ENCODE assay signal across 15 cellular contexts in the genomic region with DNA sequence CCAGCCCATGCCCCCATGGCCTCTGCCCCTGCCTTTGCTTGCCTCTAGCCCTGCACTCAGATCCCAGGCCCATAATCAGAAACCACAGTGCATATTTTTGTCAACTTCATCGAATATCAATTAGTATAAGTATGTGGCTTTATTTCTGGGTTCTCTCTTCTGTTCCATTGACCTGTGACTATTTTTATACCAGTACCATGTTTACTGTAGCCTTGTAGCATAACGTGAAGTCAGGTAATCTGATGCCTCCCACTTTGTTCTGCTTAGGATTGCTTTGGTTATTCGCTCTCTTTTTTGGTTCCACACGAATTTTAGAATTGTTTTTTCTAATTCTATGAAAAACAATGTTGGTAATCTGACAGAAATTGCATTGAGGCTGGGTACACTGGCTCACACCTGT. TPM values are rescaled to one million over a fixed set of nuclear protein-coding genes. Genes with fewer than 3 reads are reported as not detected.
DNase-seq lines count a peak whose midpoint lies in the region; ATAC-seq and TF ChIP-seq lines count a peak whose summit lies in the region.
"Had no signal": no experiment of that assay in that cellular context is flagged by ENCODE, and none has a peak within 500 bp of the region (broad histone marks: within the 10 kb centered on the region; RNA-seq: fewer than 3 reads in every experiment).

No MANE protein-coding gene starts in this region.

- no peak for TF ChIP-seq CTCF in RWPE2 (IDR thresholded peaks at IDR 0.05; ENCODE audit: poor library complexity, severe bottlenecking)
- no peak for TF ChIP-seq CTCF in left lung (IDR thresholded peaks at IDR 0.05)

- no peak overlapping the region for H3K27ac Mint-ChIP-seq in activated naive CD8-positive, alpha-beta T cell treated with anti-CD3 and anti-CD28 coated beads, Interleukin-2, amount 10 ng/mL, durations not matched to agents 7 days and 5 days
- no peak overlapping the region for H3K27ac Mint-ChIP-seq in activated naive CD8-positive, alpha-beta T cell treated with anti-CD3 and anti-CD28 coated beads for 36 hours
- H3K27ac Mint-ChIP-seq in naive thymus-derived CD4-positive, alpha-beta T cell, result peak overlapping the region in 7 of 9 donors; percentile 60 to 89 (median 82)

- POLR2A ChIA-PET in activated naive CD8-positive, alpha-beta T cell treated with anti-CD3 and anti-CD28 coated beads, Interleukin-2, amount 10 ng/mL, durations not matched to agents 7 days and 5 days (lab: Charles Lee), result no interaction called here
- POLR2A ChIA-PET in naive thymus-derived CD4-positive, alpha-beta T cell (lab: Charles Lee), result no interaction called here

- no peaks in the 10 kb centered on the region for H3K27me3 Mint-ChIP-seq in activated naive CD8-positive, alpha-beta T cell treated with anti-CD3 and anti-CD28 coated beads, Interleukin-2, amount 10 ng/mL, durations not matched to agents 7 days and 5 days
- H3K27me3 Mint-ChIP-seq in activated naive CD8-positive, alpha-beta T cell treated with anti-CD3 and anti-CD28 coated beads for 36 hours, result no peaks in the 10 kb centered on the region
- no peaks in the 10 kb centered on the region for H3K27me3 Mint-ChIP-seq in naive thymus-derived CD4-positive, alpha-beta T cell
- H3K27me3 Mint-ChIP-seq: CD4-positive, alpha-beta memory T cell had no signal

- H3K9me3 ChIP-seq in RWPE2 (ENCODE audit: severe bottlenecking), result no peaks in the 10 kb centered on the region
- no peaks in the 10 kb centered on the region for H3K9me3 ChIP-seq in naive thymus-derived CD4-positive, alpha-beta T cell (ENCODE audit: control insufficient read depth in 2 of 3, low read length in 3 of 3)
- H3K9me3 ChIP-seq in skeletal muscle tissue (ENCODE audit: control insufficient read depth in 3 of 3, low read length in 3 of 3), result no peaks in the 10 kb centered on the region
- H3K9me3 ChIP-seq in left lung, result peaks cover 0 to under 1% of the 10 kb centered on the region in 2 donors

- H3K4me1 ChIP-seq in RWPE2 (ENCODE audit: insufficient read depth, poor library complexity, severe bottlenecking) (peaks cover 25% of the 10 kb centered on the region), skeletal muscle tissue (ENCODE audit: control insufficient read depth in 3 of 3, insufficient read depth in 3 of 3, low read length in 3 of 3) (peaks cover 5 to 15% (median 14%) of the 10 kb centered on the region in 3 donors), left lung (peaks cover 0 to 5% of the 10 kb centered on the region in 2 donors)
- H3K4me1 ChIP-seq in naive thymus-derived CD4-positive, alpha-beta T cell (ENCODE audit: control insufficient read depth in 2 of 2, insufficient read depth in 2 of 2, low read length in 2 of 2), result peaks cover 0 to 25% of the 10 kb centered on the region in 2 donors

- peak overlapping the region; percentile 64 for H3K27ac ChIP-seq in RWPE2 (ENCODE audit: poor library complexity, severe bottlenecking)
- no peak overlapping the region for H3K27ac ChIP-seq in naive thymus-derived CD4-positive, alpha-beta T cell (ENCODE audit: low read depth, low read length)
- peak overlapping the region; percentile 63 for H3K27ac ChIP-seq in skeletal muscle tissue (ENCODE audit: low read depth, low read length)
- no peak overlapping the region for H3K27ac ChIP-seq in left lung
- H3K27ac ChIP-seq: BLaER1 treated with 17β-estradiol and CSF1 and Interleukin-3, amounts not matched to agents 10 nM and 100 nM; GM23248; HL-60 had no signal

- H3K9me3 Mint-ChIP-seq in activated naive CD8-positive, alpha-beta T cell treated with anti-CD3 and anti-CD28 coated beads, Interleukin-2, amount 10 ng/mL, durations not matched to agents 7 days and 5 days, result peaks cover 2% of the 10 kb centered on the region
- H3K9me3 Mint-ChIP-seq in activated naive CD8-positive, alpha-beta T cell treated with anti-CD3 and anti-CD28 coated beads for 36 hours, result peaks cover 14% of the 10 kb centered on the region
- peaks cover 0 to 19% (median 1%) of the 10 kb centered on the region in 11 donors for H3K9me3 Mint-ChIP-seq in naive thymus-derived CD4-positive, alpha-beta T cell

- H3K36me3 Mint-ChIP-seq in activated naive CD8-positive, alpha-beta T cell treated with anti-CD3 and anti-CD28 coated beads, Interleukin-2, amount 10 ng/mL, durations not matched to agents 7 days and 5 days, result peaks cover 31% of the 10 kb centered on the region
- peaks cover 34% of the 10 kb centered on the region for H3K36me3 Mint-ChIP-seq in activated naive CD8-positive, alpha-beta T cell treated with anti-CD3 and anti-CD28 coated beads for 36 hours
- peaks cover 0 to 23% (median 13%) of the 10 kb centered on the region in 5 donors for H3K36me3 Mint-ChIP-seq in naive thymus-derived CD4-positive, alpha-beta T cell

- H3K4me3 ChIP-seq in RWPE2 (ENCODE audit: severe bottlenecking) (no peak overlapping the region), skeletal muscle tissue (ENCODE audit: low read length in 3 of 3) (peak overlapping the region in 1 of 3 donors; percentile 35), left lung (no peak overlapping the region)
- no peak overlapping the region for H3K4me3 ChIP-seq in naive thymus-derived CD4-positive, alpha-beta T cell (ENCODE audit: low read length)
- H3K4me3 ChIP-seq: BLaER1 treated with 17β-estradiol and CSF1 and Interleukin-3, amounts not matched to agents 10 nM and 100 nM; GM23248 had no signal

- ATAC-seq in activated naive CD8-positive, alpha-beta T cell treated with anti-CD3 and anti-CD28 coated beads, Interleukin-2, amount 10 ng/mL, durations not matched to agents 7 days and 5 days (ENCODE audit: low read depth), result no peak
- ATAC-seq in RWPE2 (ENCODE audit: low read depth) (no peak), GM21526 (IDR thresholded peaks at IDR 0.05; ENCODE audit: low FRiP score, unreplicated experiment) (no peak), left lung (no peak)
- ATAC-seq in naive thymus-derived CD4-positive, alpha-beta T cell, result no peak

- peak overlapping the region; percentile 35 for H3K4me3 Mint-ChIP-seq in activated naive CD8-positive, alpha-beta T cell treated with anti-CD3 and anti-CD28 coated beads, Interleukin-2, amount 10 ng/mL, durations not matched to agents 7 days and 5 days
- H3K4me3 Mint-ChIP-seq in activated naive CD8-positive, alpha-beta T cell treated with anti-CD3 and anti-CD28 coated beads for 36 hours, result no peak overlapping the region
- H3K4me3 Mint-ChIP-seq in naive thymus-derived CD4-positive, alpha-beta T cell, result peak overlapping the region in 1 of 10 donors; percentile 17

- CTCF ChIA-PET in naive thymus-derived CD4-positive, alpha-beta T cell (lab: Charles Lee), result no interaction called here

- DNase-seq in activated naive CD8-positive, alpha-beta T cell treated with anti-CD3 and anti-CD28 coated beads, Interleukin-2, amount 10 ng/mL, durations not matched to agents 7 days and 5 days, result no peak
- DNase-seq in activated naive CD8-positive, alpha-beta T cell treated with anti-CD3 and anti-CD28 coated beads for 36 hours, result no peak
- DNase-seq in RWPE2 (ENCODE audit: low spot score) (no peak), left lung (no peak)
- no peak for DNase-seq in naive thymus-derived CD4-positive, alpha-beta T cell
- DNase-seq in stimulated activated CD4-positive, alpha-beta T cell treated with anti-CD3 and anti-CD28 coated beads, Interleukin-4, amount 100 ng/mL, for 4 hours, result no peak
- DNase-seq: ACHN; CD4-positive, alpha-beta memory T cell; COR-L47; GM23248; H7 had no signal

- peaks cover 17% of the 10 kb centered on the region for H3K4me1 Mint-ChIP-seq in activated naive CD8-positive, alpha-beta T cell treated with anti-CD3 and anti-CD28 coated beads, Interleukin-2, amount 10 ng/mL, durations not matched to agents 7 days and 5 days
- H3K4me1 Mint-ChIP-seq in activated naive CD8-positive, alpha-beta T cell treated with anti-CD3 and anti-CD28 coated beads for 36 hours, result peaks cover 35% of the 10 kb centered on the region
- peaks cover 23 to 58% (median 48%) of the 10 kb centered on the region in 7 donors for H3K4me1 Mint-ChIP-seq in naive thymus-derived CD4-positive, alpha-beta T cell

- H3K36me3 ChIP-seq in RWPE2 (ENCODE audit: low read depth), result no peaks in the 10 kb centered on the region; the same call in 1 of the 2 replicates
- H3K36me3 ChIP-seq in naive thymus-derived CD4-positive, alpha-beta T cell (ENCODE audit: control insufficient read depth in 2 of 3, insufficient read depth in 3 of 3, low read length in 3 of 3), result no peaks in the 10 kb centered on the region
- no peaks in the 10 kb centered on the region for H3K36me3 ChIP-seq in skeletal muscle tissue (ENCODE audit: control insufficient read depth in 3 of 3, insufficient read depth in 3 of 3, low read length in 3 of 3)
- no peaks in the 10 kb centered on the region for H3K36me3 ChIP-seq in left lung

- no peak overlapping the region for H3K9ac ChIP-seq in skeletal muscle tissue (ENCODE audit: low read depth in 1 of 3, low read length in 3 of 3)
- H3K9ac ChIP-seq: BLaER1 treated with 17β-estradiol and CSF1 and Interleukin-3, amounts not matched to agents 10 nM and 100 nM; GM23248 had no signal

- intact Hi-C loops in naive thymus-derived CD4-positive, alpha-beta T cell (cut with micrococcal nuclease), result loop anchor here in 1 of 2 donors (2.0 kb wide), 1 partner anchor 15 kb away; no protein-coding TSS in a partner anchor
- intact Hi-C loops in left lung (cut with DNase I), result no loop called here

- H3K27me3 ChIP-seq in RWPE2 (ENCODE audit: insufficient read depth, poor library complexity, severe bottlenecking) (no peaks in the 10 kb centered on the region), skeletal muscle tissue (ENCODE audit: control insufficient read depth in 3 of 3, insufficient read depth in 3 of 3, low read length in 3 of 3) (no peaks in the 10 kb centered on the region), left lung (no peaks in the 10 kb centered on the region)
- H3K27me3 ChIP-seq in naive thymus-derived CD4-positive, alpha-beta T cell (ENCODE audit: control insufficient read depth in 2 of 2, insufficient read depth in 2 of 2, low read length in 2 of 2), result no peaks in the 10 kb centered on the region
- H3K27me3 ChIP-seq: BLaER1 treated with 17β-estradiol and CSF1 and Interleukin-3, amounts not matched to agents 10 nM and 100 nM had no signal

RNA-seq across cellular contexts. Expression of a gene that starts 14.9 kb away (rescaled TPM):
- total RNA-seq in activated naive CD8-positive, alpha-beta T cell treated with anti-CD3 and anti-CD28 coated beads, Interleukin-2, amount 10 ng/mL, durations not matched to agents 7 days and 5 days, result 10 to 100 TPM; 15.4 to 16.0 TPM
- 10 to 100 TPM; 17.5 TPM for total RNA-seq in activated naive CD8-positive, alpha-beta T cell treated with anti-CD3 and anti-CD28 coated beads for 36 hours
- 10 to 100 TPM; 20.9 to 28.3 (median 27.9) TPM for total RNA-seq in naive thymus-derived CD4-positive, alpha-beta T cell
- polyA plus RNA-seq in naive thymus-derived CD4-positive, alpha-beta T cell, result 10 to 100 TPM; 21.5 to 22.2 TPM
- 9.4 TPM for total RNA-seq in skeletal muscle tissue
- total RNA-seq in left lung, result 10 to 100 TPM; 32.2 to 34.6 TPM

Comparison
In these comparisons a context has a peak if more than half of its experiments do, and no peak if none do; other contexts are left out.
1. H3K27ac Mint-ChIP-seq: peak in naive thymus-derived CD4-positive, alpha-beta T cell (7 of 9); none in activated naive CD8-positive, alpha-beta T cell treated with anti-CD3 and anti-CD28 coated beads, Interleukin-2, amount 10 ng/mL, durations not matched to agents 7 days and 5 days (single experiment) and activated naive CD8-positive, alpha-beta T cell treated with anti-CD3 and anti-CD28 coated beads for 36 hours (single experiment).
2. H3K27ac ChIP-seq: peak in RWPE2 (single experiment) and skeletal muscle tissue (single experiment); none in naive thymus-derived CD4-positive, alpha-beta T cell (single experiment) and left lung (0 of 2).